10 cellular contexts compared by ENCODE assay signal in the genomic region with DNA sequence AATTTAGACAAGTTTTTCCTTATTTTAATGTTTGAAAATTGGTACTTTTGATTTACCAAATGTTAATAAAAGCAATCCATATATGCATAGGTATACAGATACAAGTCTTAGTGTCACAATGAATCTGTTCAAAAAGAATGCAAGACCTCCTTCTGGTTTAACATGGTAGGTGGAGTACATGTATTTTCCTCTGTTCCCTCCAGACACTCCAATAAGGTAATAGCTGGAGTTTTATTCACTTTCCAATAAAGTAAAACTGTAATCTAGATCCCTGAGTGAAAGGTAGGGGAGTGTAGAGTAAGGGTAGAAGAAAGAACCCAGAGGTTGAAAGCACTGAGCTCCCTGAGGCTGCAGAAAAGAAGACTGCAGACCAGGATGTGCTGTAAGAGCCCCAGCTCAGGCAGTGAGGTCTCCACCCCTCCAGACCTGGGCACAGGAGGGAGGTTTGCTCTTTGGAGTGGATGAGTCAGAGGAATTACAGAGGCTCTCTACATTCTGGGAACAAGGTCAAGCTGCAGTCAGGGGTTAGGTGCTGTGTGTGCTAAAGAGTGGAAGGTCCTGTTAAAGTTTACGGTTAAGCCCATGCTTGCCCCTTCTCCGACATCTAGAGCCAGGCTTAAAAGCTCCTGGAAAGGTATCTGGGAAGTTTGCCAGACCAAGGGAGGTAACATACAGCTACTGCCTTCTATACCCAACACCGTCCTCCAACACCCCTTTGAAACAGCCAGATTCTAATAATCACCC. TPM values are rescaled to one million over a fixed set of nuclear protein-coding genes. Genes with fewer than 3 reads are reported as not detected.
DNase-seq lines count a peak whose midpoint lies in the region; ATAC-seq and TF ChIP-seq lines count a peak whose summit lies in the region.
"Had no signal": no experiment of that assay in that cellular context is flagged by ENCODE, and none has a peak within 500 bp of the region (broad histone marks: within the 10 kb centered on the region; RNA-seq: fewer than 3 reads in every experiment).

No MANE protein-coding gene starts in this region.

- H3K18ac ChIP-seq in IMR-90 (ENCODE audit: low read depth, low read length), result no peak overlapping the region

- TF ChIP-seq CTCF in IMR-90 (conservative IDR thresholded peaks at IDR 0.05; ENCODE audit: low read depth, low read length) (no peak), brain microvascular endothelial cell (IDR thresholded peaks at IDR 0.05; ENCODE audit: low read depth, low read length, missing control alignments) (no peak), lung (IDR thresholded peaks at IDR 0.05; ENCODE audit: control extremely low read depth, extremely low read depth) (no peak)

- no peak overlapping the region for H3K56ac ChIP-seq in IMR-90 (ENCODE audit: extremely low read depth, insufficient read depth, low read length)

- H3K27ac ChIP-seq in IMR-90 (ENCODE audit: insufficient read depth, low read length), result no peak overlapping the region
- H3K27ac ChIP-seq in brain microvascular endothelial cell, result no peak overlapping the region
- H3K27ac ChIP-seq in lung (ENCODE audit: low read depth in 1 of 2, low read length in 1 of 2), result no peak overlapping the region
- H3K27ac ChIP-seq: epithelial cell of prostate had no signal

- H2AK5ac ChIP-seq in IMR-90 (ENCODE audit: low read depth, low read length), result peak overlapping the region; percentile 47

- H4K91ac ChIP-seq in IMR-90 (ENCODE audit: insufficient read depth, low read depth, low read length), result no peak overlapping the region

- peaks cover 13% of the 10 kb centered on the region for H3K9me1 ChIP-seq in IMR-90 (ENCODE audit: insufficient read depth, low read length)

- H2AFZ ChIP-seq in IMR-90 (replicated peaks; ENCODE audit: low read length, poor library complexity), result peak overlapping the region; percentile 53

- H3K36me3 ChIP-seq in IMR-90 (ENCODE audit: control insufficient read depth, insufficient read depth, low read length) (no peaks in the 10 kb centered on the region), brain microvascular endothelial cell (replicated peaks) (no peaks in the 10 kb centered on the region), lung (ENCODE audit: control insufficient read depth in 2 of 2, insufficient read depth in 2 of 2, low read length in 2 of 2) (no peaks in the 10 kb centered on the region)

- peak overlapping the region; percentile 5 for H2BK5ac ChIP-seq in IMR-90 (ENCODE audit: low read depth, low read length, poor library complexity, severe bottlenecking)

- no peak for TF ChIP-seq RAD21 in IMR-90 (IDR thresholded peaks at IDR 0.05; ENCODE audit: low read length)

- H3K4me2 ChIP-seq in IMR-90 (ENCODE audit: low read depth, low read length), result no peak overlapping the region

- in situ Hi-C loops in IMR-90 (cut with MboI; ENCODE audit: low sequenced_read_pairs) (no loop called here), brain microvascular endothelial cell (cut with HindIII; ENCODE audit: low pct_ligation_motif_present, low sequenced_read_pairs) (no loop called here)

- peak overlapping the region; percentile 55 for H3K4ac ChIP-seq in IMR-90 (ENCODE audit: low read depth, low read length)

- no CpG with 5 or more reads among the region's 3 CpGs for WGBS in IMR-90 (ENCODE audit: extremely low coverage in 2 of 2, insufficient read length in 1 of 2), 2 experiments
- 71 to 89% methylated on average over 3 of the region's 3 CpGs for WGBS in lung, 2 donors

- ATAC-seq in IMR-90 (ENCODE audit: low read depth) (peak; percentile 24), lung (ENCODE audit: insufficient read depth, low FRiP score) (peak; percentile 90), HG02571 (IDR thresholded peaks at IDR 0.05; ENCODE audit: unreplicated experiment) (no peak)

- H3K9ac ChIP-seq in IMR-90 (ENCODE audit: low read depth, low read length), result no peak overlapping the region

- H4K20me1 ChIP-seq in IMR-90 (ENCODE audit: insufficient read depth, low read length), result no peaks in the 10 kb centered on the region

- POLR2A ChIA-PET in IMR-90 (lab: Charles Lee; ENCODE audit: unreplicated experiment), result no interaction called here
- POLR2A ChIA-PET in HEK293T (lab: Yijun Ruan, JAX), result interaction anchor here (0.6 kb wide), 1 partner anchor 130 kb away, joined by 3 read pairs; no protein-coding TSS in a partner anchor

- H4K5ac ChIP-seq in IMR-90 (ENCODE audit: low read depth, low read length), result no peak overlapping the region

- no TSS peak for BruUV-seq in IMR-90 (replicated peaks; lab: Mats Ljungman, UMichigan)

- peaks cover 19% of the 10 kb centered on the region for H3K4me1 ChIP-seq in IMR-90 (ENCODE audit: control insufficient read depth, insufficient read depth, low read length)
- H3K4me1 ChIP-seq in lung (ENCODE audit: control insufficient read depth in 2 of 2, insufficient read depth in 2 of 2, low read length in 2 of 2), result no peaks in the 10 kb centered on the region

- H3K23ac ChIP-seq in IMR-90 (ENCODE audit: low read depth, low read length), result 0 out of 2 replicates have a peak overlapping the region, but pooled peaks have one; percentile 6

- peak overlapping the region; percentile 13 for H2BK120ac ChIP-seq in IMR-90 (ENCODE audit: low read depth, low read length)

- H2BK20ac ChIP-seq in IMR-90 (ENCODE audit: low read depth, low read length), result peak overlapping the region; percentile 57; the same call in 1 of the 2 replicates

- H4K8ac ChIP-seq in IMR-90 (ENCODE audit: low read depth in 2 of 2, low read length in 2 of 2), result peak overlapping the region in 1 of 2 experiments; percentile 1; a peak in 1 of 4 replicates

- dilution Hi-C loops in IMR-90 (cut with HindIII; ENCODE audit: low sequenced_read_pairs, unreplicated experiment), result no loop called here

- no peak for TF ChIP-seq POLR2A in IMR-90 (IDR thresholded peaks at IDR 0.05; ENCODE audit: low read depth, low read length)

- peak overlapping the region; percentile 79; the same call in 2 of the 3 replicates for H2BK15ac ChIP-seq in IMR-90 (ENCODE audit: low read depth, low read length)

- no peaks in the 10 kb centered on the region for H3K79me1 ChIP-seq in IMR-90 (ENCODE audit: low read depth in 1 of 2, low read length in 2 of 2)

- H2AK9ac ChIP-seq in IMR-90 (replicated peaks; ENCODE audit: low read depth, low read length, poor library complexity), result no peak overlapping the region

- H3K27me3 ChIP-seq in IMR-90 (ENCODE audit: control insufficient read depth, insufficient read depth, low read length) (no peaks in the 10 kb centered on the region), brain microvascular endothelial cell (replicated peaks) (no peaks in the 10 kb centered on the region), lung (ENCODE audit: control insufficient read depth, insufficient read depth) (no peaks in the 10 kb centered on the region)

- H3K14ac ChIP-seq in IMR-90 (replicated peaks; ENCODE audit: low read depth, low read length), result peak overlapping the region; percentile 5; the same call in 1 of the 2 replicates

- H3K9me3 ChIP-seq in IMR-90 (ENCODE audit: control insufficient read depth, insufficient read depth, low read length), result peaks cover 3% of the 10 kb centered on the region
- H3K9me3 ChIP-seq in lung (ENCODE audit: control insufficient read depth in 2 of 2, insufficient read depth in 1 of 2, low read length in 1 of 2), result no peaks in the 10 kb centered on the region

- intact Hi-C loops in IMR-90 (cut with micrococcal nuclease), result no loop called here

- H3K4me3 ChIP-seq in IMR-90 (ENCODE audit: insufficient read depth, low read depth, low read length) (no peak overlapping the region), brain microvascular endothelial cell (ENCODE audit: low read depth, low read length) (no peak overlapping the region), lung (no peak overlapping the region)

- DNase-seq in DMS53 (lab: John Stamatoyannopoulos, UW) (peak; percentile 92), IMR-90 (no peak), brain microvascular endothelial cell (peak; percentile 24), lung (ENCODE audit: low spot score) (peak; percentile 69), Ammon's horn (ENCODE audit: low spot score) (no peak), NCI-H1694 (lab: John Stamatoyannopoulos, UW) (no peak), HEK293T (ENCODE audit: extremely low spot score) (no peak)
- DNase-seq: KBM-7 had no signal

- CTCF ChIA-PET in IMR-90 (lab: Yijun Ruan, JAX) (no interaction called here), HEK293T (lab: Yijun Ruan, JAX) (interaction anchor here (1.1 kb wide), 1 partner anchor 9 kb away, joined by 3 read pairs; no protein-coding TSS in a partner anchor)

TF ChIP-seq in IMR-90, 13 proteins besides CTCF, POLR2A, EP300 and RAD21:
- TF ChIP-seq RCOR1 (IDR thresholded peaks at IDR 0.05; ENCODE audit: insufficient replicate concordance, low read length) (no peak), SMC3 (IDR thresholded peaks at IDR 0.05; ENCODE audit: low read depth, low read length) (no peak), USF2 (IDR thresholded peaks at IDR 0.05; ENCODE audit: low read depth, low read length) (no peak), RFX5 (IDR thresholded peaks at IDR 0.05; ENCODE audit: low read depth, low read length) (no peak), CHD1 (IDR thresholded peaks at IDR 0.05; ENCODE audit: low read depth, low read length) (no peak)

TF ChIP-seq in HEK293T, 16 proteins besides CTCF, POLR2A, EP300 and RAD21 (continues in another document):
- TF ChIP-seq HDGF (IDR thresholded peaks at IDR 0.05; ENCODE audit: borderline replicate concordance), result no peak
- no peak for TF ChIP-seq FOXM1 (IDR thresholded peaks at IDR 0.05; ENCODE audit: borderline replicate concordance)
- no peak for TF ChIP-seq PKNOX1 (IDR thresholded peaks at IDR 0.05)
- no peak for TF ChIP-seq SUZ12 (IDR thresholded peaks at IDR 0.05)
- TF ChIP-seq L3MBTL2 (conservative IDR thresholded peaks at IDR 0.05), result no peak
- no peak for TF ChIP-seq CTBP1 (IDR thresholded peaks at IDR 0.05; ENCODE audit: borderline replicate concordance)
- no peak for TF ChIP-seq FOXK2 (IDR thresholded peaks at IDR 0.05)
- TF ChIP-seq TARDBP (IDR thresholded peaks at IDR 0.05), result no peak
- TF ChIP-seq FOXA1 (IDR thresholded peaks at IDR 0.05), result no peak
- TF ChIP-seq ELF4 (IDR thresholded peaks at IDR 0.05), result no peak
- TF ChIP-seq LEF1 (IDR thresholded peaks at IDR 0.05; ENCODE audit: borderline replicate concordance), result no peak
- TF ChIP-seq SP1 (IDR thresholded peaks at IDR 0.05), result no peak

RNA-seq across cellular contexts. Expression of gene STAT1, which starts 27.6 kb away (rescaled TPM):
- total RNA-seq in IMR-90 (2012; rRNA removed) (67.9 and 80.3 TPM in 2 replicates), lung (10 to 100 TPM; 72.4 to 80.1 TPM)
- polyA plus RNA-seq in IMR-90 (2012; rRNA removed) (42.6 and 43.2 TPM in 2 replicates), lung (10 to 100 TPM; 21.6 to 75.9 TPM)
- 17.3 and 19.3 TPM in 2 replicates for polyA plus RNA-seq in IMR-90 (2012; cell fraction: cytosol; rRNA removed)
- 17.0 and 40.3 TPM in 2 replicates for polyA plus RNA-seq in IMR-90 (2012; cell fraction: nucleus; rRNA removed; ENCODE audit: low replicate concordance)

Comparison
In these comparisons a context has a peak if more than half of its experiments do, and no peak if none do; other contexts are left out.
1. DNase-seq: peak in DMS53 (single experiment), brain microvascular endothelial cell (single experiment) and lung (single experiment); none in IMR-90 (single experiment), Ammon's horn (single experiment), NCI-H1694 (single experiment) and HEK293T (single experiment).